In the genomic region with DNA sequence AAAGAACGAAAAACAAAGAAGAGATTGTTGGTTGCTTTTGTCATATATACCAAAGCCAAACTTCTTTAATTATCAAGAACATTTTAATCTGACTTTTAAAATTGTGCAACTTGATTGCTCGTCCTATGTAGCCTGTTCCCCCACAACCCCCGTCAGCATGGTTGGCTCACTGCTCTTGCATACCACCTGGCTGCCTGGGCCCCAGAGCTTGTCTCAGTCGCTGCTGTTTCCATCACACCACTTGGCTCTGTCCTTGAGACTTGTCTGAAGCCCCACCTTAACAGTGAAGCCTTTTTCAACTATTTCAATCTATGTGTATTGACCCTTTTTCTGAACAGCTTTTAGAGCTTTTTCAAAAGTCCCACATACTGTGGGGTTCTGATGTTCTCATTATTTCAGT, we compare ENCODE assay signal across 26 cellular contexts.
"Had no signal": no experiment of that assay in that cellular context is flagged by ENCODE, and none has a peak within 500 bp of the region (broad histone marks: within the 10 kb centered on the region; RNA-seq: fewer than 3 reads in every experiment).

No MANE protein-coding gene starts in this region.

- H3K4me3 ChIP-seq: ascending aorta, body of pancreas, Peyer's patch had no signal

- H3K9me3 ChIP-seq: ascending aorta, body of pancreas, Peyer's patch had no signal

- H3K36me3 Mint-ChIP-seq: activated CD8-positive, alpha-beta memory T cell treated with anti-CD3 and anti-CD28 coated beads, Interleukin-2, amount 10 ng/mL, durations not matched to agents 7 days and 5 days; activated naive CD4-positive, alpha-beta T cell treated with anti-CD3 and anti-CD28 coated beads, Interleukin-2, amount 50 U/mL, for 24 hours had no signal

- H3K4me1 Mint-ChIP-seq: activated naive CD4-positive, alpha-beta T cell treated with anti-CD3 and anti-CD28 coated beads, Interleukin-2, amount 50 U/mL, for 24 hours had no signal

- DNase-seq: activated B cell treated with CpG ODN at 0.5 μM for 24 hours; activated CD4-positive, alpha-beta T cell treated with anti-CD3 and anti-CD28 coated beads for 1 hour; activated CD4-positive, alpha-beta T cell treated with anti-CD3 and anti-CD28 coated beads, Interleukin-2, amount 10 ng/mL, durations not matched to agents 24 days and 14 days; activated CD4-positive, alpha-beta T cell treated with anti-CD3 and anti-CD28 coated beads, Interleukin-2, amount 50 U/mL, for 48 hours; activated CD8-positive, alpha-beta memory T cell treated with anti-CD3 and anti-CD28 coated beads, Interleukin-2, amount 10 ng/mL, durations not matched to agents 7 days and 5 days; activated effector memory CD4-positive, alpha-beta T cell treated with Interleukin-2 at 50 U/mL for 16 hours; activated naive CD4-positive, alpha-beta T cell; activated T-cell treated with anti-CD3 and anti-CD28 coated beads, Interleukin-2, amount 50 U/mL, for 24 hours; amniotic stem cell; body of pancreas; Karpas-422; NCI-H1105 treated with DMSO at 0.1 percent for 48 hours; NCI-H1436 treated with DMSO at 0.1 percent for 48 hours; NCI-H187; NCI-H2171; NCI-H2227 treated with DMSO at 0.1 percent for 48 hours; NCI-H446 treated with DMSO at 0.1 percent for 48 hours; NCI-H524 treated with DMSO at 0.1 percent for 48 hours; NCI-H774; Peyer's patch; SHP77 treated with DMSO at 0.1 percent for 48 hours had no signal

- H3K4me3 Mint-ChIP-seq: activated B cell treated with CpG ODN at 0.5 μM for 24 hours; activated CD4-positive, alpha-beta T cell treated with anti-CD3 and anti-CD28 coated beads, Interleukin-2, amount 10 ng/mL, durations not matched to agents 24 days and 14 days; activated CD8-positive, alpha-beta memory T cell treated with anti-CD3 and anti-CD28 coated beads, Interleukin-2, amount 10 ng/mL, durations not matched to agents 7 days and 5 days; activated naive CD4-positive, alpha-beta T cell treated with anti-CD3 and anti-CD28 coated beads, Interleukin-2, amount 50 U/mL, for 24 hours; activated T-cell treated with anti-CD3 and anti-CD28 coated beads, Interleukin-2, amount 50 U/mL, for 24 hours; activated T-helper 1 cell treated with anti-CD3 and anti-CD28 coated beads, Interleukin-12 subunit alpha, Interleukin-12 subunit beta, Interleukin-2, Interleukin-4 antibody, amounts not matched to agents 30 ng/mL and 10 ng/mL and 1 ng/mL, durations not matched to agents 14 hours and 24 hours and 36 hours; T-helper 1 cell treated with Interleukin-12 subunit alpha and Interleukin-12 subunit beta and Interleukin-4 antibody, amounts not matched to agents 30 μg/mL and 1 μg/mL, for 36 hours had no signal

- H3K27me3 ChIP-seq: ascending aorta, body of pancreas, Peyer's patch had no signal

- H3K4me1 ChIP-seq: ascending aorta, body of pancreas, Peyer's patch had no signal

- H3K27ac ChIP-seq: ascending aorta, body of pancreas, Peyer's patch, RWPE1 had no signal

- ATAC-seq: activated CD8-positive, alpha-beta memory T cell treated with anti-CD3 and anti-CD28 coated beads, Interleukin-2, amount 10 ng/mL, durations not matched to agents 7 days and 5 days; body of pancreas had no signal

- H3K27ac Mint-ChIP-seq: activated B cell treated with CpG ODN at 0.5 μM for 24 hours; activated CD4-positive, alpha-beta T cell treated with anti-CD3 and anti-CD28 coated beads, Interleukin-2, amount 10 ng/mL, durations not matched to agents 24 days and 14 days; activated CD8-positive, alpha-beta memory T cell treated with anti-CD3 and anti-CD28 coated beads, Interleukin-2, amount 10 ng/mL, durations not matched to agents 7 days and 5 days; activated naive CD4-positive, alpha-beta T cell treated with anti-CD3 and anti-CD28 coated beads, Interleukin-2, amount 50 U/mL, for 24 hours; activated T-cell treated with anti-CD3 and anti-CD28 coated beads, Interleukin-2, amount 50 U/mL, for 24 hours; activated T-helper 1 cell treated with anti-CD3 and anti-CD28 coated beads, Interleukin-12 subunit alpha, Interleukin-12 subunit beta, Interleukin-2, Interleukin-4 antibody, amounts not matched to agents 30 ng/mL and 10 ng/mL and 1 ng/mL, durations not matched to agents 14 hours and 24 hours and 36 hours; T-helper 1 cell treated with Interleukin-12 subunit alpha and Interleukin-12 subunit beta and Interleukin-4 antibody, amounts not matched to agents 30 μg/mL and 1 μg/mL, for 36 hours had no signal

- H3K27me3 Mint-ChIP-seq: activated B cell treated with CpG ODN at 0.5 μM for 24 hours; activated CD4-positive, alpha-beta T cell treated with anti-CD3 and anti-CD28 coated beads, Interleukin-2, amount 10 ng/mL, durations not matched to agents 24 days and 14 days; activated CD8-positive, alpha-beta memory T cell treated with anti-CD3 and anti-CD28 coated beads, Interleukin-2, amount 10 ng/mL, durations not matched to agents 7 days and 5 days; activated naive CD4-positive, alpha-beta T cell treated with anti-CD3 and anti-CD28 coated beads, Interleukin-2, amount 50 U/mL, for 24 hours; activated T-cell treated with anti-CD3 and anti-CD28 coated beads, Interleukin-2, amount 50 U/mL, for 24 hours had no signal

- H3K36me3 ChIP-seq: ascending aorta, Peyer's patch had no signal

- H3K9me3 Mint-ChIP-seq: activated B cell treated with CpG ODN at 0.5 μM for 24 hours; activated CD4-positive, alpha-beta T cell treated with anti-CD3 and anti-CD28 coated beads, Interleukin-2, amount 10 ng/mL, durations not matched to agents 24 days and 14 days; activated naive CD4-positive, alpha-beta T cell treated with anti-CD3 and anti-CD28 coated beads, Interleukin-2, amount 50 U/mL, for 24 hours; activated T-cell treated with anti-CD3 and anti-CD28 coated beads, Interleukin-2, amount 50 U/mL, for 24 hours; activated T-helper 1 cell treated with anti-CD3 and anti-CD28 coated beads, Interleukin-12 subunit alpha, Interleukin-12 subunit beta, Interleukin-2, Interleukin-4 antibody, amounts not matched to agents 30 ng/mL and 10 ng/mL and 1 ng/mL, durations not matched to agents 14 hours and 24 hours and 36 hours; T-helper 1 cell treated with Interleukin-12 subunit alpha and Interleukin-12 subunit beta and Interleukin-4 antibody, amounts not matched to agents 30 μg/mL and 1 μg/mL, for 36 hours had no signal
